20 cellular contexts compared by ENCODE assay signal in the genomic region with DNA sequence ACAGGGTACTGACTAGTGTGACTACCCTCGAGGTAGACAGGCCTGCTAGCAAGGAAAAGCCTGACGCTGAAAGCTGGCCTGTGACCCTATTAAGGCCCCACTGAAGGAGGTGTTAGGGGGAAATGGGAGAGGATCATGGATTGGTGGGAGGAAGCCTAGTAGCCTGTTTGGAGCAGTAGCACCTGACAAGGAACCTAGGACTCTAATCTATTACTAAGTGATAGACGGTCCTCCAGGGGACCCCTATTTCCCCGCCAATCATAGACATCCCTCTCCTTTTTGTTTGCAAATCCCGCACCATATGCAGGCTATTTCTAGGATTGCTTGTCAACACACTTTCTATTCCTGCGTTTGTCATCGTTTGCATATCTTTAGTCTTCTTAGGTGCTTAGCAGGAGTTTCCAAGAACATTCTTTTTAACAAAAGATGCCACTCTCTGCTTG.
DNase-seq lines count a peak whose midpoint lies in the region; ATAC-seq lines count a peak whose summit lies in the region.
"Had no signal": no experiment of that assay in that cellular context is flagged by ENCODE, and none has a peak within 500 bp of the region (broad histone marks: within the 10 kb centered on the region; RNA-seq: fewer than 3 reads in every experiment).

No MANE protein-coding gene starts in this region.

- no peak overlapping the region for H2BK5ac ChIP-seq in neuronal stem cell (ENCODE audit: low read length)

- in situ Hi-C loops in GM23248 (cut with MboI) = no loop called here

- H2BK12ac ChIP-seq in neuronal stem cell (ENCODE audit: low read length) = no peak overlapping the region

- H3K4me1 ChIP-seq in GM23248 (ENCODE audit: insufficient read depth) = no peaks in the 10 kb centered on the region
- no peaks in the 10 kb centered on the region for H3K4me1 ChIP-seq in NT2/D1 (ENCODE audit: insufficient read depth, insufficient read length)
- no peaks in the 10 kb centered on the region for H3K4me1 ChIP-seq in neuronal stem cell (ENCODE audit: control insufficient read depth in 2 of 2, insufficient read depth in 1 of 2, low read depth in 1 of 2, low read length in 2 of 2)

- WGBS in GM23248 (ENCODE audit: low coverage in 1 of 2, low lambda C conversion rate in 2 of 2, missing lambda C conversion rate in 2 of 2), 2 experiments = 68 to 69% methylated on average over 7 of the region's 7 CpGs
- WGBS in neuronal stem cell (ENCODE audit: extremely low coverage in 2 of 2, insufficient read length in 2 of 2, insufficient replicate concordance in 1 of 2), 2 donors = no CpG with 5 or more reads among the region's 7 CpGs

- H3F3A ChIP-seq in GM23248 (ENCODE audit: insufficient read depth) = no peaks in the 10 kb centered on the region

- no peak overlapping the region for H2BK120ac ChIP-seq in neuronal stem cell (ENCODE audit: low read depth, low read length)

- no peak overlapping the region for H3K4ac ChIP-seq in neuronal stem cell (ENCODE audit: low read length)

- no peaks in the 10 kb centered on the region for H3K9me2 ChIP-seq in GM23248 (ENCODE audit: insufficient read depth)

- H3K14ac ChIP-seq in neuronal stem cell (ENCODE audit: low read length) = no peak overlapping the region

- H3K4me2 ChIP-seq in GM23248 (ENCODE audit: unreplicated experiment) (no peak overlapping the region), neuronal stem cell (ENCODE audit: insufficient read depth, low read length, poor library complexity, severe bottlenecking) (no peak overlapping the region)

- no peak overlapping the region for H2BK15ac ChIP-seq in neuronal stem cell (ENCODE audit: low read length)

- DNase-seq in GM23248 (no peak), NT2/D1 (ENCODE audit: low read depth, low spot score) (peak; percentile 23), iPS DF 4.7 (ENCODE audit: extremely low read depth, low spot score) (peak; percentile 11), neuronal stem cell (ENCODE audit: low spot score) (no peak), HPDE6-E6E7 (ENCODE audit: extremely low spot score) (no peak), NCI-H1694 treated with DMSO at 0.1 percent for 48 hours (lab: John Stamatoyannopoulos, UW) (no peak)
- DNase-seq in stimulated activated CD4-positive, alpha-beta T cell treated with anti-CD3 and anti-CD28 coated beads, Interleukin-12 subunit alpha, Interleukin-12 subunit beta, amount 100 ng/mL, for 4 hours = no peak
- DNase-seq: ACHN; CD4-positive, CD25-positive, alpha-beta regulatory T cell; DMS79; GF-D8; GOT3; NCI-H1048; NCI-H2107; NCI-H226; NCI-H526; PC-3; SHP77 had no signal

- H4K91ac ChIP-seq in neuronal stem cell (ENCODE audit: low read depth, low read length, poor library complexity) = no peak overlapping the region

- H3K79me2 ChIP-seq in GM23248 (ENCODE audit: insufficient read depth) = no peaks in the 10 kb centered on the region

- H2AFZ ChIP-seq in GM23248 (peak overlapping the region; percentile 23; the same call in 1 of the 2 replicates), neuronal stem cell (ENCODE audit: low read length) (peak overlapping the region; percentile 65)

- no peak for ATAC-seq in HG03442 (IDR thresholded peaks at IDR 0.05; ENCODE audit: unreplicated experiment)
- ATAC-seq: PC-3, SK-N-SH treated with all-trans-retinoic acid at 6 μM for 48 hours had no signal

- no peak overlapping the region for H3K23ac ChIP-seq in neuronal stem cell (ENCODE audit: low read depth, low read length, poor library complexity)

- H2AK5ac ChIP-seq in neuronal stem cell (ENCODE audit: low read depth, low read length) = no peak overlapping the region

- no peak overlapping the region for H3K27ac ChIP-seq in GM23248
- H3K27ac ChIP-seq in neuronal stem cell (replicated peaks; ENCODE audit: low read length) = no peak overlapping the region

- H3K9ac ChIP-seq in GM23248 (no peak overlapping the region), NT2/D1 (ENCODE audit: insufficient read length, low read depth) (no peak overlapping the region), neuronal stem cell (ENCODE audit: low read depth, low read length, poor library complexity) (no peak overlapping the region)

- H4K8ac ChIP-seq in neuronal stem cell (ENCODE audit: low read depth, low read length) = no peak overlapping the region

- H3K79me1 ChIP-seq in neuronal stem cell (ENCODE audit: low read depth, low read length) = no peaks in the 10 kb centered on the region

- no peaks in the 10 kb centered on the region for H3K27me3 ChIP-seq in GM23248 (replicated peaks; ENCODE audit: insufficient read depth)
- no peaks in the 10 kb centered on the region for H3K27me3 ChIP-seq in NT2/D1 (ENCODE audit: insufficient read depth, insufficient read length)
- no peaks in the 10 kb centered on the region for H3K27me3 ChIP-seq in neuronal stem cell (ENCODE audit: control insufficient read depth in 3 of 3, insufficient read depth in 3 of 3, low read depth in 1 of 3, low read length in 3 of 3)

- H3K18ac ChIP-seq in neuronal stem cell (ENCODE audit: low read length) = no peak overlapping the region

- no peaks in the 10 kb centered on the region for H3K9me3 ChIP-seq in GM23248 (ENCODE audit: low read depth)
- H3K9me3 ChIP-seq in NT2/D1 (ENCODE audit: insufficient read depth, low read length) = no peaks in the 10 kb centered on the region
- H3K9me3 ChIP-seq in neuronal stem cell (replicated peaks in 1 of 2; ENCODE audit: control insufficient read depth in 2 of 2, insufficient read depth in 1 of 2, low read depth in 1 of 2, low read length in 2 of 2) = no peaks in the 10 kb centered on the region

- H4K20me1 ChIP-seq in GM23248 (ENCODE audit: insufficient read depth) = no peaks in the 10 kb centered on the region

- H3K4me3 ChIP-seq in GM23248 (no peak overlapping the region), NT2/D1 (ENCODE audit: insufficient read length, low read depth) (no peak overlapping the region), neuronal stem cell (ENCODE audit: low read length in 2 of 2) (no peak overlapping the region)

- H3K36me3 ChIP-seq in GM23248 (ENCODE audit: low read depth) = no peaks in the 10 kb centered on the region
- H3K36me3 ChIP-seq in NT2/D1 (ENCODE audit: insufficient read depth, insufficient read length, low read length) = no peaks in the 10 kb centered on the region
- H3K36me3 ChIP-seq in neuronal stem cell (replicated peaks in 1 of 2; ENCODE audit: control insufficient read depth in 2 of 2, insufficient read depth in 2 of 2, low read length in 2 of 2) = no peaks in the 10 kb centered on the region

Comparison
In these comparisons a context has a peak if more than half of its experiments do, and no peak if none do; other contexts are left out.
1. DNase-seq: peak in NT2/D1 (single experiment) and iPS DF 4.7 (single experiment); none in GM23248 (single experiment), neuronal stem cell (single experiment), stimulated activated CD4-positive, alpha-beta T cell treated with anti-CD3 and anti-CD28 coated beads, Interleukin-12 subunit alpha, Interleukin-12 subunit beta, amount 100 ng/mL, for 4 hours (single experiment), HPDE6-E6E7 (single experiment) and NCI-H1694 treated with DMSO at 0.1 percent for 48 hours (single experiment).